ENCODE assay signal across 11 cellular contexts in genomic region chr14:91159182-91159581, GRCh38.
"Had no signal": no experiment of that assay in that cellular context is flagged by ENCODE, and none has a peak within 500 bp of the region (broad histone marks: within the 10 kb centered on the region; RNA-seq: fewer than 3 reads in every experiment).

No MANE protein-coding gene starts in this region.

- DNase-seq: activated CD4-positive, alpha-beta memory T cell treated with anti-CD3 and anti-CD28 coated beads for 36 hours; activated CD4-positive, alpha-beta T cell treated with anti-CD3 and anti-CD28 coated beads for 36 hours; activated CD8-positive, alpha-beta memory T cell treated with anti-CD3 and anti-CD28 coated beads, Interleukin-2, amount 10 ng/mL, durations not matched to agents 7 days and 5 days; activated effector memory CD4-positive, alpha-beta T cell treated with anti-CD3 and anti-CD28 coated beads, Interleukin-2, amount 50 U/mL, for 16 hours; activated T-cell treated with anti-CD3 and anti-CD28 coated beads, Interleukin-2, amount 50 U/mL, for 24 hours; adrenal gland; natural killer cell; T-helper 17 cell had no signal

- H3K4me3 ChIP-seq: adrenal gland, smooth muscle cell, vagina had no signal

- H3K27me3 ChIP-seq: adrenal gland, vagina had no signal

- H3K27ac ChIP-seq: adrenal gland had no signal

- H3K9me3 ChIP-seq: adrenal gland, vagina had no signal

- ATAC-seq: activated CD4-positive, alpha-beta T cell treated with anti-CD3 and anti-CD28 coated beads for 36 hours; activated CD8-positive, alpha-beta memory T cell treated with anti-CD3 and anti-CD28 coated beads, Interleukin-2, amount 10 ng/mL, durations not matched to agents 7 days and 5 days; esophagus mucosa; natural killer cell; T-helper 17 cell had no signal
